28 cellular contexts compared by ENCODE assay signal in the genomic region with DNA sequence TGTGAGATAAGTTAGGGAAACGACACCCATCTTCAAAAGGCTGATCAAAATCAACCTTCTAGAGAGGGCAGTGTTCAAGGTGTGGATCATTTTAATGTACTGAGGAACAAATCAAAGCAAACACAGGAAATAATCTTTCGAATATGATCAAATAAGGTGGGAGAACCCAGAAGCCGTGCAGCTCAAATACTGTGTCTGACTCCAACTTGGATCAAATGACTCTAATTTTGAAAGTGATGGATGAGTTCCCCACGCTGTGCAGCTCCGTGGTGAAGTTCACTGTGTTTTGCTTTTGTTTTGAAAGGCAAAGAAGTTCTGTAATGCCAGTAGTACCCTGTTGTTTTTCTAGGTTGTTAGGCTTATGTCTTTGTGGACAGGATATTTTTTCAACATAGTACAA.
DNase-seq lines count a peak whose midpoint lies in the region; ATAC-seq and FAIRE-seq lines count a peak whose summit lies in the region.
"Had no signal": no experiment of that assay in that cellular context is flagged by ENCODE, and none has a peak within 500 bp of the region (broad histone marks: within the 10 kb centered on the region; RNA-seq: fewer than 3 reads in every experiment).

No MANE protein-coding gene starts in this region.

- no peak overlapping the region for H3K4me3 ChIP-seq in CD4-positive, alpha-beta memory T cell (ENCODE audit: low read length in 2 of 2)
- no peak overlapping the region for H3K4me3 ChIP-seq in naive thymus-derived CD4-positive, alpha-beta T cell (ENCODE audit: low read length)
- H3K4me3 ChIP-seq: ovary, transverse colon had no signal

- peaks cover 31% of the 10 kb centered on the region for H3K4me1 Mint-ChIP-seq in activated T-cell treated with anti-CD3 and anti-CD28 coated beads, Interleukin-2, amount 50 U/mL, for 24 hours (ENCODE audit: low read depth)
- H3K4me1 Mint-ChIP-seq in CD4-positive, alpha-beta memory T cell: peaks cover 11 to 24% (median 17%) of the 10 kb centered on the region in 4 donors
- H3K4me1 Mint-ChIP-seq in activated T-helper 2 cell treated with anti-CD3 and anti-CD28 coated beads, Interferon-gamma antibody, Interleukin-2, Interleukin-4, amounts not matched to agents 10 μg/mL and 5 μg/mL and 100 μg/mL, durations not matched to agents 14 hours and 24 hours and 36 hours (ENCODE audit: low read depth): peaks cover 13% of the 10 kb centered on the region
- peaks cover 20 to 51% (median 45%) of the 10 kb centered on the region in 7 donors for H3K4me1 Mint-ChIP-seq in naive thymus-derived CD4-positive, alpha-beta T cell

- POLR2A ChIA-PET in CD4-positive, alpha-beta memory T cell (lab: Charles Lee; ENCODE audit: partially characterized antibody): no interaction called here
- POLR2A ChIA-PET in naive thymus-derived CD4-positive, alpha-beta T cell (lab: Charles Lee): interaction anchor here (0.6 kb wide), 1 partner anchor 960 kb away, joined by 3 read pairs; no protein-coding TSS in a partner anchor

- no peak for FAIRE-seq in urothelium cell line (lab: Jason Lieb, UNC)
- FAIRE-seq: bronchial epithelial cell, colon, keratinocyte had no signal

- H3K27me3 Mint-ChIP-seq in activated T-cell treated with anti-CD3 and anti-CD28 coated beads, Interleukin-2, amount 50 U/mL, for 24 hours: no peaks in the 10 kb centered on the region
- H3K27me3 Mint-ChIP-seq in CD4-positive, alpha-beta memory T cell: no peaks in the 10 kb centered on the region
- H3K27me3 Mint-ChIP-seq in activated T-helper 2 cell treated with anti-CD3 and anti-CD28 coated beads, Interferon-gamma antibody, Interleukin-2, Interleukin-4, amounts not matched to agents 10 μg/mL and 5 μg/mL and 100 μg/mL, durations not matched to agents 14 hours and 24 hours and 36 hours (ENCODE audit: low read depth): no peaks in the 10 kb centered on the region
- H3K27me3 Mint-ChIP-seq in naive thymus-derived CD4-positive, alpha-beta T cell: no peaks in the 10 kb centered on the region
- H3K27me3 Mint-ChIP-seq: B cell had no signal

- peaks cover 75% of the 10 kb centered on the region for H3K36me3 Mint-ChIP-seq in activated T-cell treated with anti-CD3 and anti-CD28 coated beads, Interleukin-2, amount 50 U/mL, for 24 hours (ENCODE audit: low read depth)
- H3K36me3 Mint-ChIP-seq in CD4-positive, alpha-beta memory T cell: peaks cover 30 to 37% of the 10 kb centered on the region in 2 donors
- H3K36me3 Mint-ChIP-seq in activated T-helper 2 cell treated with anti-CD3 and anti-CD28 coated beads, Interferon-gamma antibody, Interleukin-2, Interleukin-4, amounts not matched to agents 10 μg/mL and 5 μg/mL and 100 μg/mL, durations not matched to agents 14 hours and 24 hours and 36 hours (ENCODE audit: low read depth): peaks cover 68% of the 10 kb centered on the region
- H3K36me3 Mint-ChIP-seq in naive thymus-derived CD4-positive, alpha-beta T cell: peaks cover 4 to 57% (median 17%) of the 10 kb centered on the region in 5 donors

- ATAC-seq in naive thymus-derived CD4-positive, alpha-beta T cell: peak; percentile 49
- ATAC-seq: HCT116, PC-3, Right ventricle myocardium inferior had no signal

- intact Hi-C loops in CD4-positive, alpha-beta memory T cell (cut with micrococcal nuclease): no loop called here
- intact Hi-C loops in activated T-helper 2 cell treated with anti-CD3 and anti-CD28 coated beads, Interferon-gamma antibody, Interleukin-2, Interleukin-4, amounts not matched to agents 10 μg/mL and 5 μg/mL and 100 μg/mL, durations not matched to agents 14 hours and 24 hours and 36 hours (cut with micrococcal nuclease): no loop called here
- intact Hi-C loops in naive thymus-derived CD4-positive, alpha-beta T cell (cut with micrococcal nuclease): loop anchor here in 1 of 2 donors (1.0 to 5.0 kb wide), 2 partner anchors 32 to 39 kb away; no protein-coding TSS in a partner anchor

- no peaks in the 10 kb centered on the region for H3K27me3 ChIP-seq in CD4-positive, alpha-beta memory T cell (ENCODE audit: insufficient read depth, low read length)
- no peaks in the 10 kb centered on the region for H3K27me3 ChIP-seq in naive thymus-derived CD4-positive, alpha-beta T cell (ENCODE audit: control insufficient read depth in 2 of 2, insufficient read depth in 2 of 2, low read length in 2 of 2)
- H3K27me3 ChIP-seq: ovary, transverse colon had no signal

- H3K4me3 Mint-ChIP-seq in activated T-cell treated with anti-CD3 and anti-CD28 coated beads, Interleukin-2, amount 50 U/mL, for 24 hours: no peak overlapping the region
- H3K4me3 Mint-ChIP-seq in CD4-positive, alpha-beta memory T cell: peak overlapping the region in 5 of 8 donors; percentile 5 to 41 (median 16)
- no peak overlapping the region for H3K4me3 Mint-ChIP-seq in activated T-helper 2 cell treated with anti-CD3 and anti-CD28 coated beads, Interferon-gamma antibody, Interleukin-2, Interleukin-4, amounts not matched to agents 10 μg/mL and 5 μg/mL and 100 μg/mL, durations not matched to agents 14 hours and 24 hours and 36 hours (ENCODE audit: low read depth)
- peak overlapping the region in 8 of 10 donors; percentile 10 to 68 (median 50) for H3K4me3 Mint-ChIP-seq in naive thymus-derived CD4-positive, alpha-beta T cell
- H3K4me3 Mint-ChIP-seq: B cell, nephron had no signal

- H3K4me1 ChIP-seq in CD4-positive, alpha-beta memory T cell (ENCODE audit: insufficient read depth, low read length): peaks cover 16% of the 10 kb centered on the region
- H3K4me1 ChIP-seq in naive thymus-derived CD4-positive, alpha-beta T cell (ENCODE audit: control insufficient read depth in 2 of 2, insufficient read depth in 2 of 2, low read length in 2 of 2): peaks cover 12 to 17% of the 10 kb centered on the region in 2 donors
- H3K4me1 ChIP-seq: transverse colon had no signal

- peaks cover 8% of the 10 kb centered on the region for H3K36me3 ChIP-seq in CD4-positive, alpha-beta memory T cell (ENCODE audit: insufficient read depth, low read length)
- peaks cover 0 to 41% (median 0%) of the 10 kb centered on the region in 3 experiments for H3K36me3 ChIP-seq in naive thymus-derived CD4-positive, alpha-beta T cell (ENCODE audit: control insufficient read depth in 2 of 3, insufficient read depth in 3 of 3, low read length in 3 of 3)
- H3K36me3 ChIP-seq: ovary, transverse colon had no signal

- H3K27ac Mint-ChIP-seq in activated T-cell treated with anti-CD3 and anti-CD28 coated beads, Interleukin-2, amount 50 U/mL, for 24 hours: peak overlapping the region; percentile 42
- H3K27ac Mint-ChIP-seq in CD4-positive, alpha-beta memory T cell: peak overlapping the region in 6 of 7 donors; percentile 37 to 85 (median 66)
- H3K27ac Mint-ChIP-seq in activated T-helper 2 cell treated with anti-CD3 and anti-CD28 coated beads, Interferon-gamma antibody, Interleukin-2, Interleukin-4, amounts not matched to agents 10 μg/mL and 5 μg/mL and 100 μg/mL, durations not matched to agents 14 hours and 24 hours and 36 hours: peak overlapping the region; percentile 58
- peak overlapping the region; percentile 4 to 85 (median 75) for H3K27ac Mint-ChIP-seq in naive thymus-derived CD4-positive, alpha-beta T cell
- H3K27ac Mint-ChIP-seq: B cell had no signal

- H3K27ac ChIP-seq in CD4-positive, alpha-beta memory T cell (ENCODE audit: low read depth, low read length): no peak overlapping the region
- peak overlapping the region; percentile 28 for H3K27ac ChIP-seq in naive thymus-derived CD4-positive, alpha-beta T cell (ENCODE audit: low read depth, low read length)
- H3K27ac ChIP-seq: ovary, transverse colon had no signal

- CTCF ChIA-PET in CD4-positive, alpha-beta memory T cell (lab: Charles Lee; ENCODE audit: partially characterized antibody): interaction anchor here (1.2 kb wide), 1 partner anchor 27 kb away, joined by 3 read pairs; no protein-coding TSS in a partner anchor
- CTCF ChIA-PET in naive thymus-derived CD4-positive, alpha-beta T cell (lab: Charles Lee): interaction anchor here (1.0 kb wide), 1 partner anchor 39 kb away, joined by 3 read pairs; no protein-coding TSS in a partner anchor

- no peak for DNase-seq in activated T-cell treated with anti-CD3 and anti-CD28 coated beads, Interleukin-2, amount 50 U/mL, for 24 hours
- no peak for DNase-seq in activated T-cell treated with anti-CD3 and anti-CD28 coated beads, Interleukin-2, amount 50 U/mL, for 1 hour
- peak in 2 of 5 donors; percentile 6 to 15 for DNase-seq in CD4-positive, alpha-beta memory T cell
- DNase-seq in activated T-helper 2 cell treated with anti-CD3 and anti-CD28 coated beads, Interferon-gamma antibody, Interleukin-2, Interleukin-4, amounts not matched to agents 10 μg/mL and 5 μg/mL and 100 μg/mL, durations not matched to agents 14 hours and 24 hours and 36 hours (ENCODE audit: low spot score): no peak
- no peak for DNase-seq in naive thymus-derived CD4-positive, alpha-beta T cell
- no peak for DNase-seq in COLO668 (lab: John Stamatoyannopoulos, UW; ENCODE audit: unreplicated experiment)
- no peak for DNase-seq in urothelium cell line (ENCODE audit: low spot score)
- no peak for DNase-seq in SKM-1 treated with dmso at 0.1 percent for 144 hours (lab: John Stamatoyannopoulos, UW; ENCODE audit: unreplicated experiment)
- DNase-seq: Calu3; DMS79 treated with DMSO at 0.1 percent for 48 hours; effector CD4-positive, alpha-beta T cell; GF-D8; glutamatergic neuron; midbrain; NCI-H1092 treated with DMSO at 0.1 percent for 48 hours; NCI-H187 treated with DMSO at 0.1 percent for 48 hours; NCI-H524; NK-92 treated with Interleukin-12 subunit alpha and Interleukin-12 subunit beta, amount 100 ng/mL, for 24 hours; ovary; PC-3; transverse colon had no signal

- no peaks in the 10 kb centered on the region for H3K9me3 ChIP-seq in CD4-positive, alpha-beta memory T cell (ENCODE audit: control insufficient read depth in 1 of 2, low read length in 2 of 2)
- H3K9me3 ChIP-seq in naive thymus-derived CD4-positive, alpha-beta T cell (ENCODE audit: control insufficient read depth in 2 of 3, low read length in 3 of 3): no peaks in the 10 kb centered on the region
- H3K9me3 ChIP-seq: ovary, transverse colon had no signal

- H3K9me3 Mint-ChIP-seq in activated T-cell treated with anti-CD3 and anti-CD28 coated beads, Interleukin-2, amount 50 U/mL, for 24 hours: no peaks in the 10 kb centered on the region
- H3K9me3 Mint-ChIP-seq in CD4-positive, alpha-beta memory T cell: no peaks in the 10 kb centered on the region
- H3K9me3 Mint-ChIP-seq in activated T-helper 2 cell treated with anti-CD3 and anti-CD28 coated beads, Interferon-gamma antibody, Interleukin-2, Interleukin-4, amounts not matched to agents 10 μg/mL and 5 μg/mL and 100 μg/mL, durations not matched to agents 14 hours and 24 hours and 36 hours: no peaks in the 10 kb centered on the region
- H3K9me3 Mint-ChIP-seq in naive thymus-derived CD4-positive, alpha-beta T cell: peaks cover 0 to 2% (median 0%) of the 10 kb centered on the region in 11 donors
- H3K9me3 Mint-ChIP-seq: nephron had no signal

Comparison
In these comparisons a context has a peak if more than half of its experiments do, and no peak if none do; other contexts are left out.
1. H3K4me3 Mint-ChIP-seq: peak in CD4-positive, alpha-beta memory T cell (5 of 8) and naive thymus-derived CD4-positive, alpha-beta T cell (8 of 10); none in activated T-cell treated with anti-CD3 and anti-CD28 coated beads, Interleukin-2, amount 50 U/mL, for 24 hours (single experiment) and activated T-helper 2 cell treated with anti-CD3 and anti-CD28 coated beads, Interferon-gamma antibody, Interleukin-2, Interleukin-4, amounts not matched to agents 10 μg/mL and 5 μg/mL and 100 μg/mL, durations not matched to agents 14 hours and 24 hours and 36 hours (single experiment).
2. Peak in every context shown above with its lines, with median percentiles within 50 percentile points of each other: H3K27ac Mint-ChIP-seq.